ENCODE assay signal across 13 cellular contexts in the genomic region with DNA sequence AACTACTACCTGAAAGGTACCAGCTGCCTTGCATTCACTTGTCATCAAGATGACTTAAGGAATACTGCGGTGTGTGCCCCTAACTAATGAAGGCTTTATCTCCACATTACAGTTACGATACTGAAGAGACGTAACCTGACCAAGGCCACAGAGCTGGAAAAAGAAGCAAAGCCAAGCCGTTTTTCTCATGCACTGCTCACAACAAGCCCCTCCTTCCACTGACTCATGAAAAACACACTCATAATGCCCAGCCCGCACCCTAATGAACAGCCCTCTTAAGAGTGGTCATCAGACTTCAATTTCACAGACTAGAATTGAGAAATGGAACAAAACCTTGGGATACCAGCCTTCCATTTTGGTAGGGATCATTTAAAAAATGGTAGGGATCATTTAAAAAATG. TPM values are rescaled to one million over a fixed set of nuclear protein-coding genes. Genes with fewer than 3 reads are reported as not detected.
DNase-seq lines count a peak whose midpoint lies in the region; ATAC-seq and TF ChIP-seq lines count a peak whose summit lies in the region.
"Had no signal": no experiment of that assay in that cellular context is flagged by ENCODE, and none has a peak within 500 bp of the region (broad histone marks: within the 10 kb centered on the region; RNA-seq: fewer than 3 reads in every experiment).

No MANE protein-coding gene starts in this region.

- no peaks in the 10 kb centered on the region for H3K9me3 ChIP-seq in body of pancreas
- H3K9me3 ChIP-seq: Caco-2 had no signal

- DNase-seq in AG08395 (ENCODE audit: low spot score) (peak; percentile 81), HCEC 1CT (peak; percentile 54), body of pancreas (peak; percentile 64 to 91 (median 70)), kidney tubule cell (ENCODE audit: low spot score) (peak; percentile 30), NCI-H2081 (lab: John Stamatoyannopoulos, UW) (no peak), anterior cingulate cortex (lab: John Stamatoyannopoulos, UW) (no peak), NCI-H524 (lab: John Stamatoyannopoulos, UW) (no peak)
- DNase-seq: Caco-2; KG1; SIG-M5; stimulated activated CD4-positive, alpha-beta T cell treated with anti-CD3 and anti-CD28 coated beads, Interleukin-4, amount 100 ng/mL, for 4 hours had no signal

- H3K27me3 ChIP-seq in body of pancreas = no peaks in the 10 kb centered on the region
- H3K27me3 ChIP-seq: neural progenitor cell had no signal

- H3K4me3 ChIP-seq in body of pancreas = no peak overlapping the region
- H3K4me3 ChIP-seq: neural progenitor cell had no signal

- H3K36me3 ChIP-seq in body of pancreas (replicated peaks in 1 of 2; ENCODE audit: insufficient read depth in 1 of 2, low read depth in 2 of 2) = peaks cover 0 to 33% of the 10 kb centered on the region in 2 donors

- peak; percentile 83 for ATAC-seq in body of pancreas
- ATAC-seq in HG03039 (IDR thresholded peaks at IDR 0.05; ENCODE audit: unreplicated experiment) = no peak

- peak overlapping the region; percentile 35 to 87 (median 68) for H3K27ac ChIP-seq in body of pancreas
- H3K27ac ChIP-seq: neural progenitor cell had no signal

- no peak for TF ChIP-seq CTCF in body of pancreas (IDR thresholded peaks at IDR 0.05)

- 30 to 32% methylated on average over 5 of the region's 5 CpGs for WGBS in body of pancreas, 2 donors

- TF ChIP-seq POLR2A in body of pancreas (IDR thresholded peaks at IDR 0.05) = peak in 2 of 3 donors; percentile 22 to 63

- intact Hi-C loops in body of pancreas (cut with DNase I) = no loop called here

- peaks cover 97% of the 10 kb centered on the region for H3K4me1 ChIP-seq in body of pancreas
- H3K4me1 ChIP-seq: Caco-2, neural progenitor cell had no signal

RNA-seq across cellular contexts. Expression of gene PSMD6, which starts 11.6 kb away (rescaled TPM):
- total RNA-seq in body of pancreas = 10 to 100 TPM; 88.7 to 98.3 TPM

Comparison
In these comparisons a context has a peak if more than half of its experiments do, and no peak if none do; other contexts are left out.
1. DNase-seq: peak in AG08395 (single experiment), HCEC 1CT (single experiment), body of pancreas (4 of 4) and kidney tubule cell (single experiment); none in NCI-H2081 (0 of 2), anterior cingulate cortex (0 of 58) and NCI-H524 (0 of 2).